1 cellular context compared by ENCODE assay signal in the genomic region with DNA sequence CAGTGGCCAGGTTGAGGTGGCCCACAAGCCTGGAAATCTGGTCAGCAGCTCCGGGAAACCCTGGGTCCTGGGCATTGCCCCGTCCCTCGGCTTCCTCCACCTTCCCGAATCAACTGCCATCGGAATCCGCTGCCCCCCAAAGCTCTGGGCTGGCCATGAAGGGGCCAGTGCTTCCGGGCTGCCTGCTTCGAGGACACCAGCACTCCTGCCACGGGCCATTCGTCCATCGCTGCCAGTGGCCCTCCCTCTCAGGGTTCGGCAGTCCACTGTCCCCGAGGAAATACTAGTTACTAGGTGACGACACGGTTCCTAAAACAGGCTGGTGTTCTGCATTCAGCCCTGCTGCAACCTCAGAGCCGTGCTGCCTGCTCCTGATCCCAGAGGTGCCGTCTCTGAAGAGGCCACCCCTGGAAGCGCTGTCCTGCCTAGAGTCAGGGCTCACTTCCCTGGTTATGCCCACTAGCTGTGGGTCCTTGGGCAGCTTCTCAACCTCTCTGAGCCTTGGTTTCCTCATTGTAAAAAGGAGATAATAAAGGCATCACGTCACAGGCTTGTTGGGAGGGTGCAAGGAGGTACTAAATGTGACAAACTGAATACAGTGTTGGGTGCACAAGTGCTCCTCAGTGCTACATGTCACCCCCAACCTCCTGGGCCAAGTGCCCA.
TF ChIP-seq lines count a peak whose summit lies in the region.

No MANE protein-coding gene starts in this region.

TF ChIP-seq in K562, 482 proteins besides CTCF, POLR2A, EP300 and RAD21:
- TF ChIP-seq TFAM (CRISPR knock-in tag; conservative IDR thresholded peaks at IDR 0.05) (no peak), BCOR (IDR thresholded peaks at IDR 0.05) (peak; percentile 38; the same call in 1 of the 2 replicates), ZNF407 (IDR thresholded peaks at IDR 0.05; ENCODE audit: low read depth) (no peak), SMAD3 (CRISPR knock-in tag; conservative IDR thresholded peaks at IDR 0.05) (no peak), ZNF165 (CRISPR knock-in tag; IDR thresholded peaks at IDR 0.05; ENCODE audit: borderline replicate concordance) (no peak), MEF2D (tag; conservative IDR thresholded peaks at IDR 0.05; ENCODE audit: low read depth) (no peak)
- TF ChIP-seq, protein P1, sequence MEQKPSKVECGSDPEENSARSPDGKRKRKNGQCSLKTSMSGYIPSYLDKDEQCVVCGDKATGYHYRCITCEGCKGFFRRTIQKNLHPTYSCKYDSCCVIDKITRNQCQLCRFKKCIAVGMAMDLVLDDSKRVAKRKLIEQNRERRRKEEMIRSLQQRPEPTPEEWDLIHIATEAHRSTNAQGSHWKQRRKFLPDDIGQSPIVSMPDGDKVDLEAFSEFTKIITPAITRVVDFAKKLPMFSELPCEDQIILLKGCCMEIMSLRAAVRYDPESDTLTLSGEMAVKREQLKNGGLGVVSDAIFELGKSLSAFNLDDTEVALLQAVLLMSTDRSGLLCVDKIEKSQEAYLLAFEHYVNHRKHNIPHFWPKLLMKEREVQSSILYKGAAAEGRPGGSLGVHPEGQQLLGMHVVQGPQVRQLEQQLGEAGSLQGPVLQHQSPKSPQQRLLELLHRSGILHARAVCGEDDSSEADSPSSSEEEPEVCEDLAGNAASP (IDR thresholded peaks at IDR 0.05) = no peak
